9 cellular contexts compared by ENCODE assay signal in genomic region chr1:43947890-43948437, GRCh38. TPM values are rescaled to one million over a fixed set of nuclear protein-coding genes. Genes with fewer than 3 reads are reported as not detected.
DNase-seq lines count a peak whose midpoint lies in the region; ATAC-seq and TF ChIP-seq lines count a peak whose summit lies in the region.
"Had no signal": no experiment of that assay in that cellular context is flagged by ENCODE, and none has a peak within 500 bp of the region (broad histone marks: within the 10 kb centered on the region; RNA-seq: fewer than 3 reads in every experiment).

No MANE protein-coding gene starts in this region.

- H3K9me3 ChIP-seq in ascending aorta (no peaks in the 10 kb centered on the region), lung (ENCODE audit: control insufficient read depth in 2 of 2, insufficient read depth in 1 of 2, low read length in 1 of 2) (no peaks in the 10 kb centered on the region), upper lobe of right lung (no peaks in the 10 kb centered on the region)

- H3K4me3 ChIP-seq in ascending aorta = peak overlapping the region; percentile 81 to 85
- H3K4me3 ChIP-seq in lung = peak overlapping the region; percentile 71
- H3K4me3 ChIP-seq in upper lobe of right lung = peak overlapping the region; percentile 75

- peaks cover 59% of the 10 kb centered on the region for H3K4me1 Mint-ChIP-seq in activated naive CD4-positive, alpha-beta T cell treated with anti-CD3 and anti-CD28 coated beads, Interleukin-2, amount 50 U/mL, for 24 hours

- H3K27me3 ChIP-seq in ascending aorta (no peaks in the 10 kb centered on the region), lung (ENCODE audit: control insufficient read depth, insufficient read depth) (no peaks in the 10 kb centered on the region), upper lobe of right lung (no peaks in the 10 kb centered on the region)

- peaks cover 13 to 26% of the 10 kb centered on the region in 2 donors for H3K4me1 ChIP-seq in ascending aorta
- H3K4me1 ChIP-seq in lung (ENCODE audit: control insufficient read depth in 2 of 2, insufficient read depth in 2 of 2, low read length in 2 of 2) = peaks cover 13 to 20% of the 10 kb centered on the region in 2 donors
- peaks cover 29% of the 10 kb centered on the region for H3K4me1 ChIP-seq in upper lobe of right lung

- no peak for TF ChIP-seq CTCF in ascending aorta (IDR thresholded peaks at IDR 0.05)
- TF ChIP-seq CTCF in lung (IDR thresholded peaks at IDR 0.05; ENCODE audit: control extremely low read depth, extremely low read depth) = no peak
- TF ChIP-seq CTCF in upper lobe of right lung (IDR thresholded peaks at IDR 0.05) = no peak

- no peaks in the 10 kb centered on the region for H3K9me3 Mint-ChIP-seq in activated naive CD4-positive, alpha-beta T cell treated with anti-CD3 and anti-CD28 coated beads, Interleukin-2, amount 50 U/mL, for 24 hours

- no peaks in the 10 kb centered on the region for H3K27me3 Mint-ChIP-seq in activated naive CD4-positive, alpha-beta T cell treated with anti-CD3 and anti-CD28 coated beads, Interleukin-2, amount 50 U/mL, for 24 hours

- ATAC-seq in lung (ENCODE audit: insufficient read depth, low FRiP score) (no peak), upper lobe of right lung (no peak), left colon (no peak)

- intact Hi-C loops in ascending aorta (cut with DNase I) (loop anchor here (2.0 to 5.0 kb wide), 2 partner anchors 44 to 83 kb away; partner anchors contain the start of genes CCDC24 and SLC6A9), upper lobe of right lung (cut with DNase I) (no loop called here), left colon (cut with DNase I, micrococcal nuclease) (no loop called here)

- peaks cover 11% of the 10 kb centered on the region for H3K36me3 Mint-ChIP-seq in activated naive CD4-positive, alpha-beta T cell treated with anti-CD3 and anti-CD28 coated beads, Interleukin-2, amount 50 U/mL, for 24 hours

- H3K36me3 ChIP-seq in ascending aorta (peaks cover 0 to 10% of the 10 kb centered on the region in 2 donors), lung (ENCODE audit: control insufficient read depth in 2 of 2, insufficient read depth in 2 of 2, low read length in 2 of 2) (peaks cover 0 to 10% of the 10 kb centered on the region in 2 donors), upper lobe of right lung (no peaks in the 10 kb centered on the region)

- DNase-seq in activated naive CD4-positive, alpha-beta T cell treated with Interleukin-2 at 50 U/mL for 16 hours = no peak
- DNase-seq in ascending aorta (ENCODE audit: low spot score in 2 of 2) = no peak
- DNase-seq in lung (ENCODE audit: low spot score) = no peak
- DNase-seq in upper lobe of right lung = no peak
- no peak for DNase-seq in SIG-M5 (lab: John Stamatoyannopoulos, UW)
- no peak for DNase-seq in left colon
- no peak for DNase-seq in middle frontal gyrus (ENCODE audit: extremely low spot score, low spot score)
- DNase-seq: NCI-H510A treated with DMSO at 0.1 percent for 48 hours had no signal

- WGBS in lung, 2 donors = 36 to 72% methylated on average over 3 of the region's 3 CpGs

- H3K4me3 Mint-ChIP-seq in activated naive CD4-positive, alpha-beta T cell treated with anti-CD3 and anti-CD28 coated beads, Interleukin-2, amount 50 U/mL, for 24 hours = peak overlapping the region; percentile 98

- H3K27ac ChIP-seq in ascending aorta = peak overlapping the region in 1 of 2 donors; percentile 89
- no peak overlapping the region for H3K27ac ChIP-seq in lung (ENCODE audit: low read depth in 1 of 2, low read length in 1 of 2)
- H3K27ac ChIP-seq in upper lobe of right lung = no peak overlapping the region

- H3K27ac Mint-ChIP-seq in activated naive CD4-positive, alpha-beta T cell treated with anti-CD3 and anti-CD28 coated beads, Interleukin-2, amount 50 U/mL, for 24 hours = peak overlapping the region; percentile 82

RNA-seq across cellular contexts. Expression of gene IPO13, which starts 1.2 kb away (rescaled TPM):
- total RNA-seq in ascending aorta = 6.2 TPM
- 10 to 100 TPM in 1 of 2 donors, 1 to 10 TPM in 1; 7.3 to 35.4 TPM for total RNA-seq in lung
- polyA plus RNA-seq in lung = 10 to 100 TPM; 16.6 to 18.1 TPM
- total RNA-seq in upper lobe of right lung = 24.9 TPM
- total RNA-seq in left colon = 10 to 100 TPM; 19.2 to 27.4 TPM

RNA-seq across cellular contexts. Expression of gene ARTN, which starts 14.4 kb away (rescaled TPM):
- total RNA-seq in ascending aorta = not detected
- 1 to 10 TPM in 1 of 2 donors, under 1 TPM in 1; 0.23 to 2.7 TPM for total RNA-seq in lung
- 1 to 10 TPM in 1 of 2 donors, under 1 TPM in 1; 0.95 to 1.4 TPM for polyA plus RNA-seq in lung
- 0.43 TPM for total RNA-seq in upper lobe of right lung
- total RNA-seq in left colon = 10 to 100 TPM in 1 of 2 donors, 1 to 10 TPM in 1; 5.3 to 11.1 TPM

RNA-seq across cellular contexts. Expression of gene DPH2, which starts 21.8 kb away (rescaled TPM):
- total RNA-seq in ascending aorta (69.3 TPM), lung (10 to 100 TPM; 17.1 to 25.5 TPM), upper lobe of right lung (18.8 TPM), left colon (10 to 100 TPM; 17.8 to 24.7 TPM)
- polyA plus RNA-seq in lung = 10 to 100 TPM; 11.6 to 28.5 TPM

RNA-seq across cellular contexts. Expression of gene ATP6V0B, which starts 26.8 kb away (rescaled TPM):
- total RNA-seq in ascending aorta = 115 TPM
- total RNA-seq in lung = 100 to 1,000 TPM in 1 of 2 donors, 10 to 100 TPM in 1; 71.2 to 192 TPM
- polyA plus RNA-seq in lung = 100 to 1,000 TPM; 373 to 484 TPM
- total RNA-seq in upper lobe of right lung = 191 TPM
- 100 to 1,000 TPM; 166 to 182 TPM for total RNA-seq in left colon

RNA-seq across cellular contexts. Expression of gene B4GALT2, which starts 31.0 kb away (rescaled TPM):
- total RNA-seq in ascending aorta = 93.2 TPM
- 10 to 100 TPM; 13.6 to 40.9 TPM for total RNA-seq in lung
- 10 to 100 TPM; 28.9 to 32.2 TPM for polyA plus RNA-seq in lung
- 23.8 TPM for total RNA-seq in upper lobe of right lung
- 10 to 100 TPM; 22.7 to 28.6 TPM for total RNA-seq in left colon
